20 cellular contexts compared by ENCODE assay signal in the genomic region with DNA sequence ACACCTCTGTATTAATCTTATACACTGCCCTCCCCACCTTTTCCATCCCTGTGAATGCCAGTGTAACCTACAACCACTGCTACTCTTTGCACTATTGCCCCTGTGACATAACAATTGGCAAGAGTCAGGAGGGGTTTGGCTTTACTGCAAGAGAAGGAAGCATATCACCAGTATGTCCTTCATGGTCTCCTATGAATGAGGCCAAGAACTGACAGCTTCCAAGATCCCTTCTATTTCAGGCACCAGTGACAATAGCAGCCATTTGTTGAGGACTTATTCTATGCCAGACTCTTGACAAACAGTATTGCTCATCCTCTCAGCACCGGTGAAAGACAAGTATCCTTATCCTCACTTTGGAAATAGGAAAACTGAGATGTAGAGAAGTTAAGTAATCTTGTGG.
"Had no signal": no experiment of that assay in that cellular context is flagged by ENCODE, and none has a peak within 500 bp of the region (broad histone marks: within the 10 kb centered on the region; RNA-seq: fewer than 3 reads in every experiment).

No MANE protein-coding gene starts in this region.

- H3K9ac ChIP-seq: neural progenitor cell had no signal

- H3K4me2 ChIP-seq: neural progenitor cell had no signal

- H3K36me3 ChIP-seq: esophagus squamous epithelium, lower lobe of right lung, neural progenitor cell, ovary, right lobe of liver, spleen, tibial artery, upper lobe of left lung, vagina had no signal

- ATAC-seq: effector memory CD8-positive, alpha-beta T cell; left lobe of liver; lower lobe of right lung; natural killer cell treated with Interleukin-12 subunit alpha and Interleukin-12 subunit beta and Interleukin-15 and Interleukin-18, amount 100 ng/mL, for 72 hours; right lobe of liver; stimulated activated memory B cell treated with anti-CD40 and anti-IgM and Interleukin-4, amounts not matched to agents 10 μg/mL and 1 μg/mL and 100 μg/mL, for 72 hours had no signal

- H2AFZ ChIP-seq: neural progenitor cell had no signal

- H3K9me3 ChIP-seq: esophagus squamous epithelium, lower lobe of right lung, ovary, right lobe of liver, spleen, tibial artery, upper lobe of left lung, vagina had no signal

- DNase-seq: effector memory CD8-positive, alpha-beta T cell; esophagus squamous epithelium; foreskin fibroblast; hippocampal formation; kidney glomerular epithelial cell; lower lobe of right lung; nucleus accumbens; ovary; right lobe of liver; spleen; stimulated activated CD4-positive, alpha-beta T cell treated with anti-CD3 and anti-CD28 coated beads, Interleukin-15, amount 100 ng/mL, for 24 hours; stimulated activated CD4-positive, alpha-beta T cell treated with anti-CD3 and anti-CD28 coated beads, Interleukin-1b, Interleukin-23, amount 100 ng/mL, for 48 hours; stimulated activated CD4-positive, alpha-beta T cell treated with anti-CD3 and anti-CD28 coated beads, Interleukin-4, amount 100 ng/mL, for 24 hours; tibial artery had no signal

- H3K27me3 ChIP-seq: ovary, right lobe of liver, tibial artery, upper lobe of left lung, vagina had no signal

- H3K27ac ChIP-seq: esophagus squamous epithelium, lower lobe of right lung, neural progenitor cell, ovary, right lobe of liver, spleen, tibial artery, upper lobe of left lung, vagina had no signal

- H3K4me3 ChIP-seq: esophagus squamous epithelium, lower lobe of right lung, neural progenitor cell, ovary, right lobe of liver, spleen, tibial artery, upper lobe of left lung, vagina had no signal

- H3K4me1 ChIP-seq: lower lobe of right lung, neural progenitor cell, right lobe of liver, tibial artery, vagina had no signal
